ENCODE assay signal across 35 cellular contexts in the genomic region with DNA sequence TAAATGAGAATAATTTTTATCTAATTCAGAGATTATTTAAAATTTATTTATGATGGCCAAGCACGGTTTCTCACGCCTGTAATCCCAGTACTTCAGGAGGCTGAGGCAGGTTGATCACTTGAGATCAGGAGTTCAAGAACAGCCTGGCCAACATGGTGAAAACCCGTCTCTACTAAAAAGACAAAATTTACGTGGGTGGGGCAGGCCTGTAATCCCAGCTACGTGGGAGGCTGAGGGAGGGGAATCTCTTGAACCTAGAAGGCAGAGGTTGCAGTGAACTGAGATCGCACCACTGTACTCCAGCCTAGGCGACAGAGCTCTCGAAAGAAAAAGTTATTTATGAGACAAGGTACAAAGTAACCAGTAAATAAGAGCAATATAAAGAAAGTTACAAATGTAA.
"Had no signal": no experiment of that assay in that cellular context is flagged by ENCODE, and none has a peak within 500 bp of the region (broad histone marks: within the 10 kb centered on the region; RNA-seq: fewer than 3 reads in every experiment).

No MANE protein-coding gene starts in this region.

- DNase-seq: Kasumi-1, MG63, MM.1S, MV-4-11, NCI-H1048, NCI-H1092, NCI-H1092 treated with DMSO at 0.1 percent for 48 hours, NCI-H1105, NCI-H1105 treated with DMSO at 0.1 percent for 48 hours, NCI-H1417, NCI-H1417 treated with DMSO at 0.1 percent for 48 hours, NCI-H1436, NCI-H1436 treated with DMSO at 0.1 percent for 48 hours, NCI-H146, NCI-H1694, NCI-H1694 treated with DMSO at 0.1 percent for 48 hours, NCI-H187, NCI-H187 treated with DMSO at 0.1 percent for 48 hours, NCI-H1930, NCI-H2029, NCI-H2029 treated with DMSO at 0.1 percent for 48 hours, NCI-H2081, NCI-H2081 treated with DMSO at 0.1 percent for 48 hours, NCI-H2107, NCI-H2171, NCI-H2171 treated with DMSO at 0.1 percent for 48 hours, NCI-H2227 treated with DMSO at 0.1 percent for 48 hours, NCI-H226, NCI-H345, NCI-H446, NCI-H446 treated with DMSO at 0.1 percent for 48 hours, NCI-H510A, NCI-H510A treated with DMSO at 0.1 percent for 48 hours, NCI-H524, NCI-H524 treated with DMSO at 0.1 percent for 48 hours had no signal

- H3K27me3 ChIP-seq: MG63 had no signal

- H3K4me3 ChIP-seq: MG63 had no signal

- H3K9me3 ChIP-seq: MG63 had no signal

- H3K36me3 ChIP-seq: MG63 had no signal
